ENCODE assay signal across 8 cellular contexts in genomic region chr15:66505430-66505811, GRCh38. TPM values are rescaled to one million over a fixed set of nuclear protein-coding genes. Genes with fewer than 3 reads are reported as not detected.
DNase-seq lines count a peak whose midpoint lies in the region; ATAC-seq and TF ChIP-seq lines count a peak whose summit lies in the region.

No MANE protein-coding gene starts in this region.

- ATAC-seq in CD4-positive, alpha-beta T cell (ENCODE audit: poor library complexity), result peak; percentile 6
- no peak for ATAC-seq in right cardiac atrium

- H3K36me3 ChIP-seq in HEK293 (ENCODE audit: control insufficient read depth in 2 of 2, insufficient read depth in 1 of 2, low read length in 2 of 2), result peaks cover 36 to 44% of the 10 kb centered on the region in 2 experiments

- peak overlapping the region; percentile 93 for H3K27ac Mint-ChIP-seq in CD4-positive, alpha-beta T cell

- no peak for DNase-seq in CD4-positive, alpha-beta T cell
- no peak for DNase-seq in right cardiac atrium
- DNase-seq in smooth muscle cell of the brain vasculature (ENCODE audit: low read depth, low spot score), result peak; percentile 13
- DNase-seq in HuH-7.5 (ENCODE audit: low spot score), result no peak
- no peak for DNase-seq in T1000 (lab: John Stamatoyannopoulos, UW)
- DNase-seq in SW480 (ENCODE audit: low spot score), result no peak

- no peaks in the 10 kb centered on the region for H3K9me3 ChIP-seq in CD4-positive, alpha-beta T cell (ENCODE audit: control insufficient read depth, low read length)
- H3K9me3 ChIP-seq in HEK293 (ENCODE audit: control insufficient read depth, insufficient read depth, low read depth, low read length) (no peaks in the 10 kb centered on the region), right cardiac atrium (ENCODE audit: control insufficient read depth, low read length) (no peaks in the 10 kb centered on the region)

- H3K4me1 ChIP-seq in HEK293 (ENCODE audit: control insufficient read depth, insufficient read depth, low read length), result peaks cover 5% of the 10 kb centered on the region; the same call in 1 of the 2 replicates
- H3K4me1 ChIP-seq in right cardiac atrium (ENCODE audit: control insufficient read depth, insufficient read depth, low read length), result no peaks in the 10 kb centered on the region

- peak overlapping the region; percentile 85 for H3K27ac ChIP-seq in CD4-positive, alpha-beta T cell (ENCODE audit: low read depth, low read length)
- peak overlapping the region; percentile 86 for H3K27ac ChIP-seq in HEK293 (ENCODE audit: extremely low read depth, low read depth, low read length)
- peak overlapping the region; percentile 94 for H3K27ac ChIP-seq in right cardiac atrium (ENCODE audit: low read length)

- CTCF ChIA-PET in CD4-positive, alpha-beta T cell (lab: Charles Lee), result interaction anchor here (0.9 to 2.1 kb wide), 3 partner anchors 8 to 119 kb away, joined by 3 to 9 read pairs (median 4); partner anchors contain the start of genes MAP2K1 and SNAPC5
- CTCF ChIA-PET in HEK293 (lab: Yijun Ruan, JAX), result interaction anchor here (0.5 to 3.0 kb wide), 5 partner anchors 7 to 866 kb away, joined by 3 to 23 read pairs (median 5); partner anchors contain the start of gene SNAPC5

- no peak for TF ChIP-seq CTCF in CD4-positive, alpha-beta T cell (IDR thresholded peaks at IDR 0.05)
- TF ChIP-seq CTCF in HEK293 (tag by site-specific recombination; IDR thresholded peaks at IDR 0.05), result no peak
- TF ChIP-seq CTCF in WI38 (IDR thresholded peaks at IDR 0.05; ENCODE audit: low read depth, low read length), result no peak

- H3K27me3 ChIP-seq in CD4-positive, alpha-beta T cell (ENCODE audit: control insufficient read depth, insufficient read depth, low read length), result no peaks in the 10 kb centered on the region
- H3K27me3 ChIP-seq in right cardiac atrium (ENCODE audit: control insufficient read depth, insufficient read depth), result no peaks in the 10 kb centered on the region

- WGBS in right cardiac atrium, result 0% methylated on average over 13 of the region's 13 CpGs

- H3K4me3 ChIP-seq in HEK293 (ENCODE audit: low read depth, low read length) (peak overlapping the region; percentile 76), WI38 (ENCODE audit: low read depth, low read length) (peak overlapping the region; percentile 85), right cardiac atrium (ENCODE audit: low read length) (peak overlapping the region; percentile 75)

- peaks cover 55% of the 10 kb centered on the region for H3K36me3 Mint-ChIP-seq in CD4-positive, alpha-beta T cell (ENCODE audit: low read depth)

- intact Hi-C loops in CD4-positive, alpha-beta T cell (cut with DNase I, micrococcal nuclease), result loop anchor here (2.0 to 10.0 kb wide), 5 partner anchors 33 to 1772 kb away; partner anchors contain the start of genes FEM1B (in 1 of the 2) and SMAD6 (in 1 of the 2)
- intact Hi-C loops in right cardiac atrium (cut with DNase I), result loop anchor here in 1 of 4 donors (2.0 kb wide), 1 partner anchor 119 kb away; the partner anchor contains the start of gene MAP2K1

- peak overlapping the region; percentile 100 for H3K4me3 Mint-ChIP-seq in CD4-positive, alpha-beta T cell

- H3K9me3 Mint-ChIP-seq in CD4-positive, alpha-beta T cell, result no peaks in the 10 kb centered on the region

- peaks cover 46% of the 10 kb centered on the region for H3K4me1 Mint-ChIP-seq in CD4-positive, alpha-beta T cell (ENCODE audit: low read depth)

- no peaks in the 10 kb centered on the region for H3K27me3 Mint-ChIP-seq in CD4-positive, alpha-beta T cell

- POLR2A ChIA-PET in CD4-positive, alpha-beta T cell (lab: Charles Lee), result interaction anchor here (0.7 to 1.6 kb wide), 14 partner anchors 9 to 1320 kb away, joined by 3 to 19 read pairs (median 4); partner anchors contain the start of genes CLPX, MAP2K1 and TIPIN
- POLR2A ChIA-PET in HEK293 (lab: Yijun Ruan, JAX), result interaction anchor here (0.5 to 1.9 kb wide), 16 partner anchors 10 to 1761 kb away, joined by 3 to 8 read pairs (median 3); partner anchors contain the start of genes MAP2K1 and SMAD6

TF ChIP-seq in HEK293, 187 proteins besides CTCF, POLR2A, EP300 and RAD21 (continues in another document):
- TF ChIP-seq ZNF747 (tag by site-specific recombination; IDR thresholded peaks at IDR 0.05) (no peak), GLIS1 (tag by site-specific recombination; IDR thresholded peaks at IDR 0.05) (peak; percentile 39; the same call in 1 of the 2 replicates), KLF8 (tag by site-specific recombination; IDR thresholded peaks at IDR 0.05) (no peak), ZNF335 (tag by site-specific recombination; conservative IDR thresholded peaks at IDR 0.05) (peak; percentile 6; the same call in 1 of the 2 replicates), ZNF600 (tag by site-specific recombination; IDR thresholded peaks at IDR 0.05) (peak; percentile 85), ELK4 (IDR thresholded peaks at IDR 0.05; ENCODE audit: borderline replicate concordance, low read depth, low read length) (no peak), ZNF404 (tag by site-specific recombination; IDR thresholded peaks at IDR 0.05) (no peak), ZNF24 (tag by site-specific recombination; IDR thresholded peaks at IDR 0.05) (no peak; the same call in 1 of the 2 replicates), KLF16 (tag by site-specific recombination; IDR thresholded peaks at IDR 0.05) (no peak), ZNF341 (tag by site-specific recombination; IDR thresholded peaks at IDR 0.05; ENCODE audit: low read depth) (no peak), ZNF629 (tag by site-specific recombination; IDR thresholded peaks at IDR 0.05) (peak; percentile 45), ZNF184 (tag by site-specific recombination; IDR thresholded peaks at IDR 0.05) (no peak), ZNF792 (tag by site-specific recombination; IDR thresholded peaks at IDR 0.05) (no peak), ZNF211 (tag by site-specific recombination; IDR thresholded peaks at IDR 0.05; ENCODE audit: low read depth) (no peak), IKZF3 (tag by site-specific recombination; IDR thresholded peaks at IDR 0.05) (peak; percentile 24; the same call in 1 of the 2 replicates), ZNF548 (tag by site-specific recombination; IDR thresholded peaks at IDR 0.05) (no peak), ZFP37 (tag by site-specific recombination; IDR thresholded peaks at IDR 0.05) (0 out of 2 replicates have a peak, but pooled peaks have one; percentile 25), GLI4 (tag by site-specific recombination; IDR thresholded peaks at IDR 0.05) (0 out of 2 replicates have a peak, but pooled peaks have one; percentile 14), ZBTB20 (tag by site-specific recombination; IDR thresholded peaks at IDR 0.05) (no peak), ZNF473 (tag by site-specific recombination; IDR thresholded peaks at IDR 0.05) (no peak), ZNF10 (tag by site-specific recombination; IDR thresholded peaks at IDR 0.05) (no peak), ZNF140 (tag by site-specific recombination; IDR thresholded peaks at IDR 0.05) (no peak), ZNF292 (tag by site-specific recombination; IDR thresholded peaks at IDR 0.05; ENCODE audit: borderline replicate concordance, low read depth) (no peak), ZBTB48 (tag by site-specific recombination; IDR thresholded peaks at IDR 0.05) (no peak; the same call in none of the 2 replicates), ZNF626 (tag by site-specific recombination; IDR thresholded peaks at IDR 0.05) (no peak), ZNF18 (tag by site-specific recombination; IDR thresholded peaks at IDR 0.05) (no peak), KLF1 (tag by site-specific recombination; IDR thresholded peaks at IDR 0.05) (no peak)
- TF ChIP-seq, protein P1, sequence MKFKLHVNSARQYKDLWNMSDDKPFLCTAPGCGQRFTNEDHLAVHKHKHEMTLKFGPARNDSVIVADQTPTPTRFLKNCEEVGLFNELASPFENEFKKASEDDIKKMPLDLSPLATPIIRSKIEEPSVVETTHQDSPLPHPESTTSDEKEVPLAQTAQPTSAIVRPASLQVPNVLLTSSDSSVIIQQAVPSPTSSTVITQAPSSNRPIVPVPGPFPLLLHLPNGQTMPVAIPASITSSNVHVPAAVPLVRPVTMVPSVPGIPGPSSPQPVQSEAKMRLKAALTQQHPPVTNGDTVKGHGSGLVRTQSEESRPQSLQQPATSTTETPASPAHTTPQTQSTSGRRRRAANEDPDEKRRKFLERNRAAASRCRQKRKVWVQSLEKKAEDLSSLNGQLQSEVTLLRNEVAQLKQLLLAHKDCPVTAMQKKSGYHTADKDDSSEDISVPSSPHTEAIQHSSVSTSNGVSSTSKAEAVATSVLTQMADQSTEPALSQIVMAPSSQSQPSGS (tag by site-specific recombination; IDR thresholded peaks at IDR 0.05; ENCODE audit: low read depth), result peak; percentile 88

RNA-seq across cellular contexts. Expression of gene ZWILCH, which starts 0.3 kb away (rescaled TPM):
- 1 to 10 TPM; 6.8 to 7.2 TPM for total RNA-seq in CD4-positive, alpha-beta T cell
- total RNA-seq in right cardiac atrium, result 1 to 10 TPM; 2.2 to 3.7 (median 2.7) TPM
- polyA plus RNA-seq in right cardiac atrium, result 0.95 TPM

RNA-seq across cellular contexts. Expression of gene RPL4, which starts 0.8 kb away (rescaled TPM):
- total RNA-seq in CD4-positive, alpha-beta T cell, result 1,000 to 10,000 TPM; 4,558 to 4,627 TPM
- 1,000 to 10,000 TPM; 1,385 to 1,717 (median 1,488) TPM for total RNA-seq in right cardiac atrium
- 1,323 TPM for polyA plus RNA-seq in right cardiac atrium

RNA-seq across cellular contexts. Expression of gene SNAPC5, which starts 7.9 kb away (rescaled TPM):
- total RNA-seq in CD4-positive, alpha-beta T cell, result 10 to 100 TPM; 23.8 to 24.1 TPM
- 10 to 100 TPM; 33.9 to 45.5 (median 38.9) TPM for total RNA-seq in right cardiac atrium
- polyA plus RNA-seq in right cardiac atrium, result 60.8 TPM
